ENCODE assay signal across 8 cellular contexts in the genomic region with DNA sequence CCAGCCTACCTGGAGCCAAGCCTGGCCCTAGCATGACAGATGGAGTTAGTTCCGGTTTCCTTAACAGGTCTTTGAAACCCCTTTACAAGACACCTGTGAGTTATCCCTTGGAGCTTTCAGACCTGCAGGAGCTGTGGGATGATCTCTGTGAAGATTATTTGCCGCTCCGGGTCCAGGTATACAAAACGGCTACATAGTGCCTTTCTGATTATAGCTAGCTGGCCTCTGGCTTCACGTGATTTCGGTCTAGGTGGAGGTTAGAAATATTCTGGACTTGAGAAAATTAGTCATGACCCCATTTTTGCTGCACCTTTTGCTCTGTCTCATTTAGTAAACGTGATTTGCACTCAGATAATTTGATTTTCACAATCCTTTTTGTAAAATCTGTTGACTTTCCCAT.
DNase-seq lines count a peak whose midpoint lies in the region; TF ChIP-seq lines count a peak whose summit lies in the region.
"Not testable (repeated sequence)": the region's sequence is repeated elsewhere in the genome, so short reads cannot be mapped to it uniquely, and the experiment has no call there.

No MANE protein-coding gene starts in this region.

- CTCF ChIA-PET in BJ (lab: Yijun Ruan, JAX); activated naive CD4-positive, alpha-beta T cell treated with anti-CD3 and anti-CD28 coated beads for 36 hours (lab: Charles Lee): not testable (repeated sequence)

- H3K4me3 ChIP-seq in BJ (ENCODE audit: low read depth, low read length): peak overlapping the region; percentile 37
- peak overlapping the region; percentile 34; the same call in 1 of the 2 replicates for H3K4me3 ChIP-seq in HUES64 (ENCODE audit: low read length)
- peak overlapping the region; percentile 34 for H3K4me3 ChIP-seq in SJCRH30
- peak overlapping the region; percentile 80 for H3K4me3 ChIP-seq in coronary artery
- peak overlapping the region; percentile 0 for H3K4me3 ChIP-seq in hepatocyte
- peak overlapping the region; percentile 50 to 60 (median 54) for H3K4me3 ChIP-seq in stomach

- not testable (repeated sequence) for H3K27me3 ChIP-seq in BJ (ENCODE audit: control insufficient read depth, insufficient read depth, low read length); HUES64 (ENCODE audit: insufficient read depth, low read length); SJCRH30; hepatocyte; stomach

- not testable (repeated sequence) for TF ChIP-seq EP300 in stomach (IDR thresholded peaks at IDR 0.05)

- not testable (repeated sequence) for H3K27me3 Mint-ChIP-seq in activated naive CD4-positive, alpha-beta T cell treated with anti-CD3 and anti-CD28 coated beads for 36 hours (ENCODE audit: low read depth); nephron (ENCODE audit: low read depth)

- H3K36me3 ChIP-seq in BJ (ENCODE audit: control insufficient read depth, insufficient read depth, low read length); HUES64 (ENCODE audit: insufficient read depth, low read length); SJCRH30; hepatocyte (replicated peaks; ENCODE audit: insufficient read depth, low read depth); stomach: not testable (repeated sequence)

- WGBS in HUES64: 78% methylated on average over 6 of the region's 7 CpGs
- WGBS in hepatocyte (ENCODE audit: low lambda C conversion rate, missing lambda C conversion rate): 24% methylated on average over 7 of the region's 7 CpGs
- 20 to 32% (median 30%) methylated on average over 6 of the region's 7 CpGs for WGBS in stomach, 5 donors

- not testable (repeated sequence) for H3K9me3 Mint-ChIP-seq in activated naive CD4-positive, alpha-beta T cell treated with anti-CD3 and anti-CD28 coated beads for 36 hours; nephron

- not testable (repeated sequence) for TF ChIP-seq POLR2A in stomach (IDR thresholded peaks at IDR 0.05)

- peaks cover 15% of the 10 kb centered on the region for H3K4me1 Mint-ChIP-seq in activated naive CD4-positive, alpha-beta T cell treated with anti-CD3 and anti-CD28 coated beads for 36 hours (ENCODE audit: low read depth)
- peaks cover 11% of the 10 kb centered on the region for H3K4me1 Mint-ChIP-seq in nephron

- TF ChIP-seq CTCF in BJ (IDR thresholded peaks at IDR 0.05; ENCODE audit: insufficient read depth, low read depth, low read length); coronary artery (IDR thresholded peaks at IDR 0.05); hepatocyte (IDR thresholded peaks at IDR 0.05; ENCODE audit: poor library complexity); nephron (IDR thresholded peaks at IDR 0.05; ENCODE audit: unreplicated experiment in 3 of 3); stomach (IDR thresholded peaks at IDR 0.05): not testable (repeated sequence)

- intact Hi-C loops in activated naive CD4-positive, alpha-beta T cell treated with anti-CD3 and anti-CD28 coated beads for 36 hours (cut with micrococcal nuclease); stomach (cut with DNase I; ENCODE audit: low total_unique reads): not testable (repeated sequence)

- peak overlapping the region; percentile 93 for H3K4me2 ChIP-seq in hepatocyte

- H3K36me3 Mint-ChIP-seq in activated naive CD4-positive, alpha-beta T cell treated with anti-CD3 and anti-CD28 coated beads for 36 hours (ENCODE audit: low read depth); nephron (ENCODE audit: low read depth): not testable (repeated sequence)

- H3K79me2 ChIP-seq in hepatocyte: peaks cover 27% of the 10 kb centered on the region

- not testable (repeated sequence) for H2AFZ ChIP-seq in hepatocyte

- not testable (repeated sequence) for H3K9me3 ChIP-seq in HUES64 (ENCODE audit: insufficient read depth, low read depth, low read length); SJCRH30 (replicated peaks); hepatocyte (ENCODE audit: low read depth); stomach

- H3K4me1 ChIP-seq in HUES64 (ENCODE audit: insufficient read depth, low read length); SJCRH30; hepatocyte (ENCODE audit: insufficient read depth): not testable (repeated sequence)
- H3K4me1 ChIP-seq in stomach: peaks cover 0 to 11% (median 2%) of the 10 kb centered on the region in 4 donors

- H3K4me3 Mint-ChIP-seq in activated naive CD4-positive, alpha-beta T cell treated with anti-CD3 and anti-CD28 coated beads for 36 hours: peak overlapping the region; percentile 66
- H3K4me3 Mint-ChIP-seq in nephron: peak overlapping the region; percentile 77 to 87 (median 82)

- DNase-seq in BJ (ENCODE audit: low read depth); SJCRH30; activated naive CD4-positive, alpha-beta T cell treated with anti-CD3 and anti-CD28 coated beads for 36 hours; coronary artery (ENCODE audit: low spot score); hepatocyte (ENCODE audit: low spot score); stomach: not testable (repeated sequence)

- not testable (repeated sequence) for H4K20me1 ChIP-seq in hepatocyte (ENCODE audit: insufficient read depth, poor library complexity, severe bottlenecking)

- POLR2A ChIA-PET in BJ (lab: Charles Lee): not testable (repeated sequence)

- H3K27ac Mint-ChIP-seq in activated naive CD4-positive, alpha-beta T cell treated with anti-CD3 and anti-CD28 coated beads for 36 hours: not testable (repeated sequence)
- H3K27ac Mint-ChIP-seq in nephron: peak overlapping the region; percentile 49 to 59 (median 56)

- not testable (repeated sequence) for H3K9ac ChIP-seq in HUES64 (ENCODE audit: low read depth, low read length)

- H3K9me2 ChIP-seq in hepatocyte (replicated peaks; ENCODE audit: insufficient read depth): not testable (repeated sequence)

- H3K27ac ChIP-seq in HUES64 (ENCODE audit: low read depth, low read length); SJCRH30; coronary artery; hepatocyte; stomach: not testable (repeated sequence)

Comparison
In these comparisons a context has a peak if more than half of its experiments do, and no peak if none do; other contexts are left out.
1. H3K4me3 ChIP-seq: peak in every context shown above with its lines; median percentile 80 in coronary artery; 54 in stomach; 37 in BJ; 34 in HUES64; 34 in SJCRH30; 0 in hepatocyte.